8 cellular contexts compared by ENCODE assay signal in the genomic region with DNA sequence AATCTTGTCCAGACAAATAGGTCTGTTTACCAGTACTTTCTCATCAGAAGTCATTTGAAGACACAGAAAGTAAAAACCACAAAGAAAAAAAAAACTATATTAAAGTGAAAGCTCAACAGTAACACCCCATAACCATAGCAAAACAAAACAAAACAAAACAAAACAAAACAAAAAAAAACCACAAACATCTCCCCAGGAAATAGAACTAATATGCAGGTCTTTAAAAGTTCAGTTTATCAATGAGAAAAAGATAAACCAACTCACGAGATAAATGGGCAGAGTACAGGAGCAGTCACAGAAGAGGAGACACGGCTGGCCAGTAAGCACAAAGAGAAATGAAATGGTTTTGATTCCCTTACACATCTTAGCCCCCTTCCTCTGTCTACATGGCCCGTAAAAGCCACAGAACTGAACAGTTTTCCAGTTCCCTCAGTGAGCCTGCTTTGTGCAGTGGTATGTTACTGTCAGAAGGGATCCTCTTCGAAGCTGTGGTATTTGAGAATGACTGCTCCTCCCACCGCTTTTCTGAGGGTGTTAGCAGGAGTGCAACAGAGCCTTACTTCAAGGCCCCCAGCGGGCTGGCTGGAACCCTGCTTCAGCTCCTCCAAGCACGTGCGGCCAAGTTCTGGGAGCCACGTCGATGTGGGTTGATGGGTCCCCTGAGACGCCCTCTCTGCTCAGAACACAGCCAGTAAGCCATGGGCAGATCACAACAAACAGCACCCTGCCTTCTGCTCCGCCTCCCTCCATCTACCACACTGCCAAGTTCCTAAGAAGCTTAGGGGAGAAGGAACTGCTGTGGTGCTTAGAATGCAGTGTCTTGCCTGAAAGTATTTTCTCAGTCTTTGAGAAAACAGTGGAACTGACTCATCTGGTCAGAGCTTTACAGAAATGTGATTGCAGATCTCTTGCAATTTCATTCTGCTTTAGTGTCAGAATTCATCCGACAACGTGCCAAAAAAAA. TPM values are rescaled to one million over a fixed set of nuclear protein-coding genes. Genes with fewer than 3 reads are reported as not detected.
DNase-seq lines count a peak whose midpoint lies in the region; ATAC-seq and TF ChIP-seq lines count a peak whose summit lies in the region.

No MANE protein-coding gene starts in this region.

- peak overlapping the region; percentile 25 for H3K4me3 ChIP-seq in astrocyte of the cerebellum (ENCODE audit: low read depth, low read length)
- peak overlapping the region; percentile 23 to 65 (median 59) for H3K4me3 ChIP-seq in skeletal muscle tissue (ENCODE audit: low read length in 3 of 3)

- DNase-seq in NOMO-1 (lab: John Stamatoyannopoulos, UW; ENCODE audit: unreplicated experiment in 2 of 2), result peak; percentile 32 to 54
- DNase-seq in NOMO-1 treated with dmso at 0.1 percent for 144 hours (lab: John Stamatoyannopoulos, UW; ENCODE audit: unreplicated experiment), result no peak
- peak; percentile 38 for DNase-seq in SK-MEL-5 (ENCODE audit: low read depth, low spot score)
- DNase-seq in astrocyte of the cerebellum (ENCODE audit: low read depth), result peak; percentile 84
- peak in 30 of 51 donors; percentile 4 to 63 (median 32) for DNase-seq in hypothalamus (lab: John Stamatoyannopoulos, UW)
- DNase-seq in HUDEP-2 (lab: John Stamatoyannopoulos, UW; ENCODE audit: unreplicated experiment in 76 of 76), result no peak

- H3K9ac ChIP-seq in skeletal muscle tissue (ENCODE audit: low read depth in 1 of 3, low read length in 3 of 3), result peak overlapping the region in 1 of 3 donors; percentile 60

- in situ Hi-C loops in SK-MEL-5 (cut with HindIII; ENCODE audit: low pct_unique_long_range_greater_than_20kb, low sequenced_read_pairs) (no loop called here), astrocyte of the cerebellum (cut with HindIII; ENCODE audit: low sequenced_read_pairs) (no loop called here)

- H3K27ac ChIP-seq in skeletal muscle tissue (ENCODE audit: low read depth, low read length), result peak overlapping the region; percentile 71

- no peaks in the 10 kb centered on the region for H3K9me3 ChIP-seq in skeletal muscle tissue (ENCODE audit: control insufficient read depth in 3 of 3, low read length in 3 of 3)

- peak; percentile 44 for ATAC-seq in HG03097 (IDR thresholded peaks at IDR 0.05; ENCODE audit: low FRiP score, unreplicated experiment)

- no peak for TF ChIP-seq CTCF in astrocyte of the cerebellum (IDR thresholded peaks at IDR 0.05; ENCODE audit: low read depth, low read length, missing control alignments)

- H3K27me3 ChIP-seq in skeletal muscle tissue (ENCODE audit: control insufficient read depth in 3 of 3, insufficient read depth in 3 of 3, low read length in 3 of 3), result no peaks in the 10 kb centered on the region

- H3K4me1 ChIP-seq in skeletal muscle tissue (ENCODE audit: control insufficient read depth in 3 of 3, insufficient read depth in 3 of 3, low read length in 3 of 3), result peaks cover 9 to 14% (median 10%) of the 10 kb centered on the region in 3 donors

- H3K36me3 ChIP-seq in skeletal muscle tissue (ENCODE audit: control insufficient read depth in 3 of 3, insufficient read depth in 3 of 3, low read length in 3 of 3), result no peaks in the 10 kb centered on the region

RNA-seq across cellular contexts. Expression of gene UST, which starts 14.0 kb away (rescaled TPM):
- 12.6 and 15.0 TPM in 2 replicates for total RNA-seq in SK-MEL-5 (2014; rRNA removed; shearing (Covaris generic))
- polyA plus RNA-seq in SK-MEL-5 (2015; cell fraction: cytosol; rRNA removed), result 9.4 and 11.5 TPM in 2 replicates
- polyA plus RNA-seq in SK-MEL-5 (2015; cell fraction: nucleus; rRNA removed), result 5.8 and 8.9 TPM in 2 replicates
- 14.6 TPM for total RNA-seq in skeletal muscle tissue

Comparison
In these comparisons a context has a peak if more than half of its experiments do, and no peak if none do; other contexts are left out.
1. DNase-seq: peak in NOMO-1 (2 of 2), SK-MEL-5 (single experiment), astrocyte of the cerebellum (single experiment) and hypothalamus (30 of 51); none in NOMO-1 treated with dmso at 0.1 percent for 144 hours (single experiment) and HUDEP-2 (0 of 76).